In the genomic region with DNA sequence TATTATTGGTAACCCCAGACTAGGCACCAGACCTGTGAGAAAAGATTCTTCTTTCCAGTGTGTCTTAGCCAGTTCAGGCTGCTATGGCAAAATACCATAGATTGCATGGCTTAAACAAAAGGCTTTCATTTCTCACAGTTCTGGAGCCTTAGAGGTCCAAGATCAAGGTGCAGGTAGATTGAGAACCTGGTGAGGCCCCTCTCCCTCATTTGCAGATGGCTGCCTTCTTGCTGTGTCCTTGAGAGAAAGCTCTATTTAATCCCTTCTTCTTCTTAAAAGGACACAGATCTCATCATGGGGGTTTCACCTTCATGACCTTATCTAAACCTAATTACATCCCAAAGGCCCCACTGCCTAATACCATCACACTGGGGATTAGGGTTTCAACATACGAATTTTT, we compare ENCODE assay signal across 38 cellular contexts. TPM values are rescaled to one million over a fixed set of nuclear protein-coding genes. Genes with fewer than 3 reads are reported as not detected.
"Had no signal": no experiment of that assay in that cellular context is flagged by ENCODE, and none has a peak within 500 bp of the region (broad histone marks: within the 10 kb centered on the region; RNA-seq: fewer than 3 reads in every experiment).

No MANE protein-coding gene starts in this region.

- H3K36me3 ChIP-seq: adrenal gland, brain microvascular endothelial cell, breast epithelium, cardiac muscle cell had no signal

- H3K27ac ChIP-seq: adrenal gland, body of pancreas, brain microvascular endothelial cell, breast epithelium, cardiac muscle cell, VCaP had no signal

- H3K9me3 ChIP-seq: adrenal gland, body of pancreas, breast epithelium had no signal

- FAIRE-seq: astrocyte, TTC549 had no signal

- H3K4me3 ChIP-seq: adrenal gland, body of pancreas, breast epithelium, cardiac muscle cell had no signal

- H3K27me3 ChIP-seq: adrenal gland, body of pancreas, breast epithelium had no signal

- ATAC-seq: activated CD8-positive, alpha-beta T cell treated with anti-CD3 and anti-CD28 coated beads for 36 hours; activated naive CD4-positive, alpha-beta T cell treated with anti-CD3 and anti-CD28 coated beads, Interleukin-2, amount 50 U/mL, for 72 hours; activated T-cell treated with anti-CD3 and anti-CD28 coated beads, Interleukin-2, amount 50 U/mL, for 4 hours; activated T-cell treated with anti-CD3 and anti-CD28 coated beads, Interleukin-2, amount 50 U/mL, for 72 hours; activated T-helper 17 cell treated with anti-CD3 and anti-CD28 coated beads, Interleukin-2, amount 50 U/mL, for 72 hours; body of pancreas had no signal

- DNase-seq: activated B cell treated with CpG ODN at 0.5 μM for 24 hours; activated CD4-positive, alpha-beta memory T cell treated with anti-CD3 and anti-CD28 coated beads for 36 hours; activated CD4-positive, alpha-beta T cell treated with anti-CD3 and anti-CD28 coated beads for 4 hours; activated CD4-positive, alpha-beta T cell treated with anti-CD3 and anti-CD28 coated beads, Interleukin-2, amount 10 ng/mL, durations not matched to agents 24 days and 14 days; activated CD4-positive, alpha-beta T cell treated with anti-CD3 and anti-CD28 coated beads, Interleukin-2, amount 50 U/mL, for 1 hour; activated CD4-positive, alpha-beta T cell treated with anti-CD3 and anti-CD28 coated beads, Interleukin-2, amount 50 U/mL, for 4 hours; activated CD4-positive, CD25-positive, alpha-beta regulatory T cell treated with anti-CD3 and anti-CD28 coated beads, Interleukin-2, amount 50 U/mL, for 72 hours; activated CD8-positive, alpha-beta memory T cell treated with anti-CD3 and anti-CD28 coated beads, Interleukin-2, amount 50 U/mL, for 4 hours; activated CD8-positive, alpha-beta T cell treated with anti-CD3 and anti-CD28 coated beads for 36 hours; activated effector memory CD4-positive, alpha-beta T cell treated with anti-CD3 and anti-CD28 coated beads, Interleukin-2, amount 50 U/mL, for 16 hours; activated gamma-delta T cell treated with Interleukin-2 at 50 U/mL for 16 hours; activated naive CD4-positive, alpha-beta T cell; activated naive CD4-positive, alpha-beta T cell treated with anti-CD3 and anti-CD28 coated beads for 36 hours; activated naive CD4-positive, alpha-beta T cell treated with anti-CD3 and anti-CD28 coated beads, Interleukin-2, amount 50 U/mL, for 16 hours; activated naive CD8-positive, alpha-beta T cell treated with anti-CD3 and anti-CD28 coated beads for 36 hours; activated T-cell treated with anti-CD3 and anti-CD28 coated beads for 4 hours; activated T-cell treated with anti-CD3 and anti-CD28 coated beads, Interleukin-2, amount 50 U/mL, for 1 hour; activated T-cell treated with anti-CD3 and anti-CD28 coated beads, Interleukin-2, amount 50 U/mL, for 4 hours; activated T-cell treated with anti-CD3 and anti-CD28 coated beads, Interleukin-2, amount 50 U/mL, for 72 hours; adrenal gland; amniotic stem cell; aorta; body of pancreas; brain microvascular endothelial cell; caudate nucleus; cerebellar nuclear complex; T-helper 1 cell; T-helper 2 cell; T-helper 9 cell had no signal

RNA-seq across cellular contexts. Expression of a gene that starts 3.5 kb away (rescaled TPM):
- total RNA-seq: activated CD4-positive, alpha-beta memory T cell treated with anti-CD3 and anti-CD28 coated beads for 36 hours; activated CD4-positive, alpha-beta T cell treated with anti-CD3 and anti-CD28 coated beads, Interleukin-2, amount 10 ng/mL, durations not matched to agents 24 days and 14 days; activated CD8-positive, alpha-beta memory T cell treated with anti-CD3 and anti-CD28 coated beads for 36 hours; activated CD8-positive, alpha-beta T cell treated with anti-CD3 and anti-CD28 coated beads for 36 hours; activated naive CD8-positive, alpha-beta T cell treated with anti-CD3 and anti-CD28 coated beads for 36 hours; activated T-cell treated with anti-CD3 and anti-CD28 coated beads, Interleukin-2, amount 50 U/mL, for 4 hours; activated T-helper 1 cell treated with anti-CD3 and anti-CD28 coated beads, Interleukin-12 subunit alpha, Interleukin-12 subunit beta, Interleukin-2, Interleukin-4 antibody, amounts not matched to agents 30 ng/mL and 10 ng/mL and 1 ng/mL, durations not matched to agents 14 hours and 24 hours and 36 hours; activated T-helper 17 cell treated with anti-CD3 and anti-CD28 coated beads, Interleukin-2, amount 50 U/mL, for 72 hours had no signal
